In the genomic region with DNA sequence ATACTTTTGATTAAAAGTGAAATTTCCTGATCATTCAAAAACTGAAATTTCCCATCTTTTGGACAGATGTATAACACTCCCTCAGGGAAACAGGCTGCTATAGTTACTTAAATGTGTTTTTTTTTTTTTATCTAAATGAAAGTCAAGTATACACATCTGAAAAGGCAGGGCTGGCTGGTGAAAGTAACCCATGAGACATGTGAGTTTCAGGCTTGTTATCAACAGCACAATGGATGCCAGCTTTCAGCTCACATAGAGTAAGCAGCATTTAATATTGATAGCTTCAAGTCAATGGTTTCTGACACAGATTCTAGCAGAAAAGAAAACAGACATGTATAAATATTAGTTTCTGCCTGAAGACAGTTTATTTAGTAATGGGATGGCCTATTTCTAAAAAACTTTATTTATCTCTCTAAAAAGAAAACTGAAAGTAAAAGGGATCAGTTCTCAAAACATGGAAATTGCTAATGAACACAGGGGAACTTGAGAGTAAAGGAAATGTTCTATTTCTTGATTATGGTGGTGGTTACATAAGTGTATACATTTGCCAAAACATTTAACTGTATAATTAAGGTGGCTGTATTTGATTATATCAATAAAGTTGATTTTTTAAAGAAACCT, we compare ENCODE assay signal across 9 cellular contexts.
DNase-seq lines count a peak whose midpoint lies in the region; ATAC-seq, FAIRE-seq and TF ChIP-seq lines count a peak whose summit lies in the region.
"Had no signal": no experiment of that assay in that cellular context is flagged by ENCODE, and none has a peak within 500 bp of the region (broad histone marks: within the 10 kb centered on the region; RNA-seq: fewer than 3 reads in every experiment).

No MANE protein-coding gene starts in this region.

- no peak for FAIRE-seq in GM12878 (lab: Jason Lieb, UNC)

- H3K4me3 Mint-ChIP-seq in stimulated activated naive CD8-positive, alpha-beta T cell treated with anti-CD3 and anti-CD28 coated beads, Interleukin-15, Interleukin-2, amounts not matched to agents 100 ng/mL and 50 ng/mL, for 24 hours, result peak overlapping the region; percentile 45
- no peak overlapping the region for H3K4me3 Mint-ChIP-seq in HFFc6

- H3K4me1 ChIP-seq in GM12878 (ENCODE audit: control insufficient read depth, insufficient read depth, low read length), result no peaks in the 10 kb centered on the region

- H3K36me3 ChIP-seq in GM12878 (ENCODE audit: control insufficient read depth in 2 of 2, insufficient read depth in 2 of 2, low read length in 1 of 2), result no peaks in the 10 kb centered on the region

- TF ChIP-seq CTCF in GM12878 (IDR thresholded peaks at IDR 0.05 in 2 of 3, conservative IDR thresholded peaks at IDR 0.05 in 1 of 3; ENCODE audit: control insufficient read depth in 2 of 3, extremely low read depth in 1 of 3, insufficient read depth in 1 of 3, low read depth in 3 of 3, low read length in 3 of 3), result no peak
- no peak for TF ChIP-seq CTCF in HFFc6 (IDR thresholded peaks at IDR 0.05)

- BruUV-seq in GM12878 (replicated peaks; lab: Mats Ljungman, UMichigan), result no TSS peak

- H3K27me3 Mint-ChIP-seq in stimulated activated naive CD8-positive, alpha-beta T cell treated with anti-CD3 and anti-CD28 coated beads, Interleukin-15, Interleukin-2, amounts not matched to agents 100 ng/mL and 50 ng/mL, for 24 hours, result no peaks in the 10 kb centered on the region
- H3K27me3 Mint-ChIP-seq in HFFc6 (ENCODE audit: insufficient read depth), result no peaks in the 10 kb centered on the region

- H3K4me3 ChIP-seq in GM12878, result no peak overlapping the region

- no peak overlapping the region for H3K27ac Mint-ChIP-seq in stimulated activated naive CD8-positive, alpha-beta T cell treated with anti-CD3 and anti-CD28 coated beads, Interleukin-15, Interleukin-2, amounts not matched to agents 100 ng/mL and 50 ng/mL, for 24 hours
- H3K27ac Mint-ChIP-seq in HFFc6, result no peak overlapping the region

- DNase-seq in stimulated activated naive CD8-positive, alpha-beta T cell treated with anti-CD3 and anti-CD28 coated beads, Interleukin-15, Interleukin-2, amounts not matched to agents 100 U/mL and 50 U/mL, for 24 hours, result no peak
- DNase-seq in GM12878 (ENCODE audit: low read depth, low spot score) (peak; percentile 33), HFFc6 (no peak), putamen (ENCODE audit: low spot score) (no peak), ecto neural progenitor cell (ENCODE audit: low spot score) (no peak), hypothalamus (lab: John Stamatoyannopoulos, UW) (no peak)
- DNase-seq: NCI-H2029 treated with DMSO at 0.1 percent for 48 hours had no signal

- CTCF ChIA-PET in GM12878 (lab: Yijun Ruan, JAX), result no interaction called here

- no peak overlapping the region for H3K27ac ChIP-seq in GM12878 (ENCODE audit: control insufficient read depth, insufficient read depth)

- TF ChIP-seq EP300 in GM12878 (IDR thresholded peaks at IDR 0.05; ENCODE audit: borderline replicate concordance in 1 of 2, control insufficient read depth in 1 of 2, low read depth in 2 of 2, low read length in 2 of 2), result no peak

- peaks cover 6% of the 10 kb centered on the region for H3K9me3 Mint-ChIP-seq in stimulated activated naive CD8-positive, alpha-beta T cell treated with anti-CD3 and anti-CD28 coated beads, Interleukin-15, Interleukin-2, amounts not matched to agents 100 ng/mL and 50 ng/mL, for 24 hours
- no peaks in the 10 kb centered on the region; the same call in 1 of the 2 replicates for H3K9me3 Mint-ChIP-seq in HFFc6

- H3K4me1 Mint-ChIP-seq in stimulated activated naive CD8-positive, alpha-beta T cell treated with anti-CD3 and anti-CD28 coated beads, Interleukin-15, Interleukin-2, amounts not matched to agents 100 ng/mL and 50 ng/mL, for 24 hours (ENCODE audit: low read depth), result peaks cover 13% of the 10 kb centered on the region
- no peaks in the 10 kb centered on the region for H3K4me1 Mint-ChIP-seq in HFFc6 (ENCODE audit: low read depth)

- no peaks in the 10 kb centered on the region for H3K27me3 ChIP-seq in GM12878 (replicated peaks in 1 of 2; ENCODE audit: control insufficient read depth in 2 of 2, insufficient read depth in 2 of 2, low read length in 1 of 2)

- no peak overlapping the region; the same call in 1 of the 2 replicates for H3K9ac ChIP-seq in GM12878 (ENCODE audit: control insufficient read depth, insufficient read depth, low read length)

- peak overlapping the region; percentile 60; the same call in 1 of the 2 replicates for H3K4me2 ChIP-seq in GM12878 (ENCODE audit: control insufficient read depth, insufficient read depth)

- TF ChIP-seq RAD21 in GM12878 (IDR thresholded peaks at IDR 0.05; ENCODE audit: insufficient read depth, low read depth, low read length), result no peak

- no peaks in the 10 kb centered on the region; the same call in 1 of the 3 replicates for H3K9me3 ChIP-seq in GM12878 (replicated peaks; ENCODE audit: control insufficient read depth, insufficient read depth, low read length)

- RAD21 ChIA-PET in GM12878 (lab: Charles Lee; ENCODE audit: unreplicated experiment), result interaction anchor here (0.6 to 1.8 kb wide), 9 partner anchors 11 to 66 kb away, joined by 3 to 6 read pairs (median 3); no protein-coding TSS in a partner anchor

- ATAC-seq in stimulated activated naive CD8-positive, alpha-beta T cell treated with anti-CD3 and anti-CD28 coated beads, Interleukin-15, Interleukin-2, amounts not matched to agents 100 U/mL and 50 U/mL, for 24 hours, result no peak
- ATAC-seq in HG03025 (IDR thresholded peaks at IDR 0.05; ENCODE audit: low FRiP score, unreplicated experiment) (peak; percentile 89), GM12878 (peak; percentile 95)

- SMC1A ChIA-PET in GM12878 (lab: Charles Lee; ENCODE audit: uncharacterized antibody, unreplicated experiment), result interaction anchor here (0.6 to 27.3 kb wide), 7 partner anchors 9 to 100 kb away, joined by 3 to 602 read pairs (median 4); no protein-coding TSS in a partner anchor

- peak overlapping the region; percentile 79 for H2AFZ ChIP-seq in GM12878 (ENCODE audit: control insufficient read depth, low read depth, low read length)

- intact Hi-C loops in GM12878 (cut with micrococcal nuclease; ENCODE audit: unreplicated experiment), result no loop called here

- peaks cover 3% of the 10 kb centered on the region for H3K36me3 Mint-ChIP-seq in stimulated activated naive CD8-positive, alpha-beta T cell treated with anti-CD3 and anti-CD28 coated beads, Interleukin-15, Interleukin-2, amounts not matched to agents 100 ng/mL and 50 ng/mL, for 24 hours (ENCODE audit: low read depth)
- no peaks in the 10 kb centered on the region for H3K36me3 Mint-ChIP-seq in HFFc6 (ENCODE audit: low read depth)

- POLR2A ChIA-PET in GM12878 (lab: Charles Lee), result interaction anchor here (0.7 to 1.2 kb wide), 3 partner anchors 9 to 102 kb away, joined by 3 to 4 read pairs (median 4); no protein-coding TSS in a partner anchor

- in situ Hi-C loops in GM12878 (cut with MboI), result no loop called here

- TF ChIP-seq POLR2A in GM12878 (IDR thresholded peaks at IDR 0.05; ENCODE audit: low read depth, low read length), result no peak

- H3K79me2 ChIP-seq in GM12878 (ENCODE audit: control insufficient read depth, insufficient read depth, low read length), result no peaks in the 10 kb centered on the region

- no peaks in the 10 kb centered on the region for H4K20me1 ChIP-seq in GM12878 (ENCODE audit: control insufficient read depth, insufficient read depth)

TF ChIP-seq in GM12878, 131 proteins besides CTCF, POLR2A, EP300 and RAD21 (continues in another document):
- TF ChIP-seq ZNF384 (IDR thresholded peaks at IDR 0.05; ENCODE audit: borderline replicate concordance, low read depth, low read length) (peak; percentile 77), IRF4 (IDR thresholded peaks at IDR 0.05; ENCODE audit: low read depth, low read length) (no peak), NR2C1 (IDR thresholded peaks at IDR 0.05) (0 out of 2 replicates have a peak, but pooled peaks have one; percentile 1), NBN (IDR thresholded peaks at IDR 0.05) (peak; percentile 39; the same call in 1 of the 2 replicates), ATF7 (IDR thresholded peaks at IDR 0.05; ENCODE audit: low read depth) (peak; percentile 49; the same call in 1 of the 2 replicates), CREM (IDR thresholded peaks at IDR 0.05; ENCODE audit: low read depth) (no peak), MEF2B (IDR thresholded peaks at IDR 0.05; ENCODE audit: partially characterized antibody, poor library complexity, severe bottlenecking) (peak; percentile 31)
- TF ChIP-seq, protein P1, sequence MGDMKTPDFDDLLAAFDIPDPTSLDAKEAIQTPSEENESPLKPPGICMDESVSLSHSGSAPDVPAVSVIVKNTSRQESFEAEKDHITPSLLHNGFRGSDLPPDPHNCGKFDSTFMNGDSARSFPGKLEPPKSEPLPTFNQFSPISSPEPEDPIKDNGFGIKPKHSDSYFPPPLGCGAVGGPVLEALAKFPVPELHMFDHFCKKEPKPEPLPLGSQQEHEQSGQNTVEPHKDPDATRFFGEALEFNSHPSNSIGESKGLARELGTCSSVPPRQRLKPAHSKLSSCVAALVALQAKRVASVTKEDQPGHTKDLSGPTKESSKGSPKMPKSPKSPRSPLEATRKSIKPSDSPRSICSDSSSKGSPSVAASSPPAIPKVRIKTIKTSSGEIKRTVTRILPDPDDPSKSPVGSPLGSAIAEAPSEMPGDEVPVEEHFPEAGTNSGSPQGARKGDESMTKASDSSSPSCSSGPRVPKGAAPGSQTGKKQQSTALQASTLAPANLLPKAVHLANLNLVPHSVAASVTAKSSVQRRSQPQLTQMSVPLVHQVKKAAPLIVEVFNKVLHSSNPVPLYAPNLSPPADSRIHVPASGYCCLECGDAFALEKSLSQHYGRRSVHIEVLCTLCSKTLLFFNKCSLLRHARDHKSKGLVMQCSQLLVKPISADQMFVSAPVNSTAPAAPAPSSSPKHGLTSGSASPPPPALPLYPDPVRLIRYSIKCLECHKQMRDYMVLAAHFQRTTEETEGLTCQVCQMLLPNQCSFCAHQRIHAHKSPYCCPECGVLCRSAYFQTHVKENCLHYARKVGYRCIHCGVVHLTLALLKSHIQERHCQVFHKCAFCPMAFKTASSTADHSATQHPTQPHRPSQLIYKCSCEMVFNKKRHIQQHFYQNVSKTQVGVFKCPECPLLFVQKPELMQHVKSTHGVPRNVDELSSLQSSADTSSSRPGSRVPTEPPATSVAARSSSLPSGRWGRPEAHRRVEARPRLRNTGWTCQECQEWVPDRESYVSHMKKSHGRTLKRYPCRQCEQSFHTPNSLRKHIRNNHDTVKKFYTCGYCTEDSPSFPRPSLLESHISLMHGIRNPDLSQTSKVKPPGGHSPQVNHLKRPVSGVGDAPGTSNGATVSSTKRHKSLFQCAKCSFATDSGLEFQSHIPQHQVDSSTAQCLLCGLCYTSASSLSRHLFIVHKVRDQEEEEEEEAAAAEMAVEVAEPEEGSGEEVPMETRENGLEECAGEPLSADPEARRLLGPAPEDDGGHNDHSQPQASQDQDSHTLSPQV (IDR thresholded peaks at IDR 0.05), result no peak
- TF ChIP-seq, protein P2, sequence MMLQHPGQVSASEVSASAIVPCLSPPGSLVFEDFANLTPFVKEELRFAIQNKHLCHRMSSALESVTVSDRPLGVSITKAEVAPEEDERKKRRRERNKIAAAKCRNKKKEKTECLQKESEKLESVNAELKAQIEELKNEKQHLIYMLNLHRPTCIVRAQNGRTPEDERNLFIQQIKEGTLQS (IDR thresholded peaks at IDR 0.05; ENCODE audit: borderline replicate concordance, extremely low read depth, low read depth, low read length), result no peak
